1 cellular context compared by ENCODE assay signal in genomic region chr21:36375994-36376393, GRCh38.
TF ChIP-seq lines count a peak whose summit lies in the region.

No MANE protein-coding gene starts in this region.

TF ChIP-seq in K562, 482 proteins besides CTCF, POLR2A, EP300 and RAD21 (continued from another document):
- TF ChIP-seq ZBTB43 (CRISPR knock-in tag; IDR thresholded peaks at IDR 0.05) (no peak), ZNF121 (CRISPR knock-in tag; conservative IDR thresholded peaks at IDR 0.05) (no peak), SMAD4 (CRISPR knock-in tag; conservative IDR thresholded peaks at IDR 0.05) (no peak), SMARCC2 (IDR thresholded peaks at IDR 0.05; ENCODE audit: low read depth) (no peak), YBX1 (IDR thresholded peaks at IDR 0.05) (no peak), NFRKB (IDR thresholded peaks at IDR 0.05; ENCODE audit: low read depth) (no peak), TOE1 (IDR thresholded peaks at IDR 0.05; ENCODE audit: borderline replicate concordance) (no peak), TOE1 (CRISPR knock-in tag; IDR thresholded peaks at IDR 0.05; ENCODE audit: borderline replicate concordance, low read depth) (no peak), POLR2AphosphoS2 (IDR thresholded peaks at IDR 0.05; ENCODE audit: low read length) (no peak), TAF15 (IDR thresholded peaks at IDR 0.05; ENCODE audit: low read depth, low read length) (no peak), ETV6 (IDR thresholded peaks at IDR 0.05; ENCODE audit: borderline replicate concordance in 1 of 2, low read depth in 2 of 2, low read length in 1 of 2) (no peak), ETV6 (CRISPR knock-in tag; IDR thresholded peaks at IDR 0.05; ENCODE audit: borderline replicate concordance) (no peak), NBN (IDR thresholded peaks at IDR 0.05; ENCODE audit: low read depth) (no peak), NR4A1 (CRISPR knock-in tag; IDR thresholded peaks at IDR 0.05) (no peak), NR4A1 (tag; IDR thresholded peaks at IDR 0.05) (no peak), TARDBP (IDR thresholded peaks at IDR 0.05) (no peak), BRF2 (IDR thresholded peaks at IDR 0.05; ENCODE audit: borderline replicate concordance, insufficient read depth, insufficient read length) (no peak), ZFP30 (CRISPR knock-in tag; IDR thresholded peaks at IDR 0.05; ENCODE audit: borderline replicate concordance) (no peak)
